16 cellular contexts compared by ENCODE assay signal in the genomic region with DNA sequence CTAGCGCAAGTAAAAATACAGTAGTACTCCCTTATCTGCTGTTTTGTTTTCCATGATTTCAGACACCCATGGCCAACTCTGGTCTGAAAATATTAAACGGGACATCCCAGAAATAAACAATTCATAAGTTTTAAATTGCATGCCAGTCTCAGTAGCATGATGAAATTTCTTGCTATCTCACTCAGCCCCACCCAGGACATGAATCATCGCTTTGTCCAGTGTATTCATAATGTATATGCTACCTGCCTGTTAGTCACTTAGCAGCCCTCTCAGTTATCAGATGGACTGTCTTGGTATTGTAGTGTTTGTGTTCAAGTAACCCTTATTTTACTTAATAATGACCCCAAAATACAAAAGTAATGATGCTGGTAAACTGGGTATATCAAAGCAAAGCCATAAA.
DNase-seq lines count a peak whose midpoint lies in the region; ATAC-seq, FAIRE-seq and TF ChIP-seq lines count a peak whose summit lies in the region.
"Had no signal": no experiment of that assay in that cellular context is flagged by ENCODE, and none has a peak within 500 bp of the region (broad histone marks: within the 10 kb centered on the region; RNA-seq: fewer than 3 reads in every experiment).

No MANE protein-coding gene starts in this region.

- H3K4ac ChIP-seq in mesenchymal stem cell (ENCODE audit: low read depth in 1 of 2, low read length in 2 of 2) = no peak overlapping the region

- H4K20me1 ChIP-seq in PC-3 (ENCODE audit: low read length) = no peaks in the 10 kb centered on the region

- no peaks in the 10 kb centered on the region for H3K9me2 ChIP-seq in PC-3 (replicated peaks; ENCODE audit: low read length)

- POLR2A ChIA-PET in PC-3 (lab: Charles Lee; ENCODE audit: unreplicated experiment) = no interaction called here

- H3K9ac ChIP-seq in PC-3 (ENCODE audit: low read length) (peak overlapping the region; percentile 40; the same call in 1 of the 2 replicates), mesenchymal stem cell (ENCODE audit: low read length) (no peak overlapping the region)
- H3K9ac ChIP-seq: neural progenitor cell had no signal

- peak overlapping the region; percentile 75 for H3K4me2 ChIP-seq in PC-3 (ENCODE audit: low read length)
- H3K4me2 ChIP-seq in mesenchymal stem cell (ENCODE audit: low read length, poor library complexity, severe bottlenecking) = no peak overlapping the region
- H3K4me2 ChIP-seq: neural progenitor cell had no signal

- H2BK120ac ChIP-seq in mesenchymal stem cell (ENCODE audit: low read depth, low read length) = no peak overlapping the region

- no peak overlapping the region for H3K23ac ChIP-seq in mesenchymal stem cell (ENCODE audit: low read length in 2 of 2)

- no peaks in the 10 kb centered on the region for H3F3A ChIP-seq in PC-3 (ENCODE audit: low read length, unreplicated experiment)

- no peak overlapping the region for H2BK12ac ChIP-seq in mesenchymal stem cell (ENCODE audit: low read length in 2 of 2)

- TF ChIP-seq CTCF in PC-3 (conservative IDR thresholded peaks at IDR 0.05; ENCODE audit: low read depth, low read length) (no peak), bronchial epithelial cell (IDR thresholded peaks at IDR 0.05; ENCODE audit: insufficient read depth, low read length, severe bottlenecking) (no peak)

- ATAC-seq in PC-3 = peak; percentile 100
- ATAC-seq: gastrocnemius medialis; left lobe of liver; stimulated activated naive CD8-positive, alpha-beta T cell treated with anti-CD3 and anti-CD28 coated beads, Interleukin-15, Interleukin-2, amounts not matched to agents 100 U/mL and 50 U/mL, for 24 hours; WTC11 had no signal

- 60% methylated on average over 3 of the region's 3 CpGs for WGBS in mesenchymal stem cell

- H3K36me3 ChIP-seq in PC-3 (ENCODE audit: low read depth, low read length) (no peaks in the 10 kb centered on the region), bronchial epithelial cell (ENCODE audit: control insufficient read depth, insufficient read depth, low read length) (no peaks in the 10 kb centered on the region), mesenchymal stem cell (ENCODE audit: control insufficient read depth in 1 of 2, insufficient read depth in 2 of 2, low read depth in 1 of 2, low read length in 2 of 2) (no peaks in the 10 kb centered on the region), H7 (replicated peaks; ENCODE audit: control insufficient read depth, insufficient read depth, low read length) (no peaks in the 10 kb centered on the region)
- H3K36me3 ChIP-seq: gastrocnemius medialis, neural progenitor cell had no signal

- BruUV-seq in PC-3 (replicated peaks; lab: Mats Ljungman, UMichigan) = no TSS peak

- CTCF ChIA-PET in PC-3 (lab: Charles Lee) = no interaction called here

- peaks cover 15% of the 10 kb centered on the region for H3K4me1 ChIP-seq in PC-3 (ENCODE audit: insufficient read depth, low read length)
- no peaks in the 10 kb centered on the region for H3K4me1 ChIP-seq in mesenchymal stem cell (ENCODE audit: control insufficient read depth, insufficient read depth, low read depth, low read length)
- H3K4me1 ChIP-seq: gastrocnemius medialis, neural progenitor cell had no signal

- H3K79me1 ChIP-seq in mesenchymal stem cell (replicated peaks; ENCODE audit: low read length, poor library complexity, severe bottlenecking) = no peaks in the 10 kb centered on the region

- H3K9me3 ChIP-seq in PC-3 (ENCODE audit: low read length) = no peaks in the 10 kb centered on the region
- H3K9me3 ChIP-seq in mesenchymal stem cell (ENCODE audit: control insufficient read depth, low read length) = peaks cover 3% of the 10 kb centered on the region
- H3K9me3 ChIP-seq: gastrocnemius medialis had no signal

- no peak overlapping the region for H3K18ac ChIP-seq in mesenchymal stem cell (ENCODE audit: low read depth in 1 of 2, low read length in 2 of 2)

- FAIRE-seq in bronchial epithelial cell (lab: Jason Lieb, UNC) = no peak

- H2BK15ac ChIP-seq in mesenchymal stem cell (ENCODE audit: low read depth, poor library complexity, severe bottlenecking) = no peak overlapping the region

- DNase-seq in HCEC 1CT (peak; percentile 69), PC-3 (peak; percentile 88), bronchial epithelial cell (ENCODE audit: low read depth) (peak; percentile 96), mesenchymal stem cell (peak; percentile 67), H7 (no peak), RPMI8226 (no peak), SKM-1 (lab: John Stamatoyannopoulos, UW; ENCODE audit: unreplicated experiment) (no peak), SK-N-DZ (ENCODE audit: low spot score) (no peak)
- DNase-seq: activated T-cell treated with anti-CD3 and anti-CD28 coated beads, Interleukin-2, amount 50 U/mL, for 48 hours; gastrocnemius medialis; NCI-H1930; stimulated activated CD4-positive, alpha-beta T cell treated with anti-CD3 and anti-CD28 coated beads, Interleukin-1b, Interleukin-23, amount 100 ng/mL, for 48 hours; stimulated activated naive CD8-positive, alpha-beta T cell treated with anti-CD3 and anti-CD28 coated beads, Interleukin-15, Interleukin-2, amounts not matched to agents 100 U/mL and 50 U/mL, for 24 hours had no signal

- H2BK5ac ChIP-seq in mesenchymal stem cell (ENCODE audit: low read depth, low read length, poor library complexity, severe bottlenecking) = no peak overlapping the region

- no peak overlapping the region for H4K91ac ChIP-seq in mesenchymal stem cell (ENCODE audit: low read length)

- H3K27me3 ChIP-seq in PC-3 (ENCODE audit: low read length) = no peaks in the 10 kb centered on the region
- no peaks in the 10 kb centered on the region for H3K27me3 ChIP-seq in bronchial epithelial cell (ENCODE audit: control insufficient read depth, insufficient read depth, low read length)
- H3K27me3 ChIP-seq in mesenchymal stem cell (ENCODE audit: control insufficient read depth in 1 of 2, insufficient read depth in 1 of 2, low read length in 2 of 2) = no peaks in the 10 kb centered on the region
- H3K27me3 ChIP-seq in H7 (ENCODE audit: control insufficient read depth, insufficient read depth, low read length) = no peaks in the 10 kb centered on the region
- H3K27me3 ChIP-seq: gastrocnemius medialis, neural progenitor cell had no signal

- intact Hi-C loops in PC-3 (cut with micrococcal nuclease) = no loop called here

- H3K27ac ChIP-seq in PC-3 (ENCODE audit: low read length) (peak overlapping the region; percentile 73), mesenchymal stem cell (ENCODE audit: low read length, poor library complexity, severe bottlenecking) (no peak overlapping the region)
- H3K27ac ChIP-seq: gastrocnemius medialis, neural progenitor cell had no signal

- H3K4me3 ChIP-seq in PC-3 (ENCODE audit: low read length) = peak overlapping the region; percentile 42
- no peak overlapping the region for H3K4me3 ChIP-seq in bronchial epithelial cell (ENCODE audit: low read depth, low read length)
- no peak overlapping the region for H3K4me3 ChIP-seq in mesenchymal stem cell (ENCODE audit: insufficient read depth in 1 of 2, low read depth in 1 of 2, low read length in 2 of 2)
- H3K4me3 ChIP-seq in H7 (ENCODE audit: insufficient read depth, low read depth, low read length) = no peak overlapping the region
- H3K4me3 ChIP-seq: gastrocnemius medialis, neural progenitor cell had no signal

- H2AK5ac ChIP-seq in mesenchymal stem cell (ENCODE audit: low read length, severe bottlenecking) = no peak overlapping the region

- H3K79me2 ChIP-seq in PC-3 (ENCODE audit: low read length) = no peaks in the 10 kb centered on the region

- H2AFZ ChIP-seq in PC-3 (ENCODE audit: low read length) = 0 out of 2 replicates have a peak overlapping the region, but pooled peaks have one; percentile 47
- no peak overlapping the region for H2AFZ ChIP-seq in mesenchymal stem cell (ENCODE audit: low read depth, low read length)
- H2AFZ ChIP-seq: neural progenitor cell had no signal

- H3K14ac ChIP-seq in mesenchymal stem cell (ENCODE audit: low read length in 2 of 2) = no peak overlapping the region

- no peak overlapping the region for H4K8ac ChIP-seq in mesenchymal stem cell (ENCODE audit: low read length)

Comparison
In these comparisons a context has a peak if more than half of its experiments do, and no peak if none do; other contexts are left out.
1. DNase-seq: peak in HCEC 1CT (single experiment), PC-3 (single experiment), bronchial epithelial cell (single experiment) and mesenchymal stem cell (single experiment); none in H7 (single experiment), RPMI8226 (single experiment), SKM-1 (single experiment) and SK-N-DZ (single experiment).